Comparison of ENCODE assay signal across 34 cellular contexts in the genomic region with DNA sequence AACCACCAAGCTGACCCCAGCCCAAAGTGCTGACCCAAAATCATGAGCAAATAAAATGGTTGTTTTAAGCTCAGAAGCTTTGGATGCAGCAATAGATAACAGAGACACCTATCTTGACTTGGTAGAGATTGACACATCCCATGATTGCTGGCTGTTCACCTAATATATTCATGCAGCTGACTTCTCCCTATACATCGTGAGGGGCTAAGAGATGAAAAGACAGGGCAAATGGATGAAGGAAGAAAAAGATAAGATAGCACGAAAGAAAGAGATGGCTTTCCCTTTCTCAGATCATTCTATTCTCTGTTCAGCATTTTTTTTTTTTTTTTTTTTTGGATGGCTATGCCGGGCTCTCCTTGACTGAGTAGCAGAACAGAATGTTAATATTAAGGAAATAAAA.
"Had no signal": no experiment of that assay in that cellular context is flagged by ENCODE, and none has a peak within 500 bp of the region (broad histone marks: within the 10 kb centered on the region; RNA-seq: fewer than 3 reads in every experiment).

No MANE protein-coding gene starts in this region.

- H3K27ac ChIP-seq: KMS-11 had no signal

- DNase-seq: Karpas-422, Kasumi-1, KG1, MG63, MM.1S, MV-4-11, NCI-H1048, NCI-H1092, NCI-H1092 treated with DMSO at 0.1 percent for 48 hours, NCI-H1105, NCI-H1105 treated with DMSO at 0.1 percent for 48 hours, NCI-H1417, NCI-H1417 treated with DMSO at 0.1 percent for 48 hours, NCI-H1436, NCI-H1436 treated with DMSO at 0.1 percent for 48 hours, NCI-H146, NCI-H1694, NCI-H1694 treated with DMSO at 0.1 percent for 48 hours, NCI-H187, NCI-H187 treated with DMSO at 0.1 percent for 48 hours, NCI-H1930, NCI-H2029, NCI-H2029 treated with DMSO at 0.1 percent for 48 hours, NCI-H2081, NCI-H2081 treated with DMSO at 0.1 percent for 48 hours, NCI-H2107, NCI-H2171, NCI-H2171 treated with DMSO at 0.1 percent for 48 hours, NCI-H2227 treated with DMSO at 0.1 percent for 48 hours, NCI-H226, NCI-H345, NCI-H446, NCI-H446 treated with DMSO at 0.1 percent for 48 hours had no signal

- H3K9me3 ChIP-seq: MG63 had no signal

- H3K4me3 ChIP-seq: MG63 had no signal

- H3K36me3 ChIP-seq: MG63 had no signal

- H3K27me3 ChIP-seq: MG63 had no signal
